In the genomic region with DNA sequence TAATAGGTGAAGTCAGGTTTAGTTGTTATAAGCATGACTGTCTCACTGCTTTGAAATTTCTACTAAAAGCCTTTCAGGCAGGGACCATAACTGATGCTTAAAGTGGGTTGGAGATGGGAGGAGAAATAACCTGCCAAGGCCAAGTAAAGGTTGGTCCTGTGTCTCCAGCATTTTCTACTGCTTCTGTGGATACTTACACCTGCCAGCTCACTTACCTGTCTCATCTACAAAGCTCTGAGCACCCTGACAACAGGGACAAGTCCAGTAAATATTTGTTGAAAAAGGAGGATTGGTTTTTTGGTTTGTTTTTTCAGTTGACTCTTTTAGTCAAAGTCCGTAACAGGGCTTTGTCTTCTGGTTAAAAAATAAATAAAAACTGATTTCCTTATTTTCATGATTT, we compare ENCODE assay signal across 11 cellular contexts. TPM values are rescaled to one million over a fixed set of nuclear protein-coding genes. Genes with fewer than 3 reads are reported as not detected.
A peak's percentile ranks its signal among the peaks of the same experiment; 100 is the strongest.
DNase-seq lines count a peak whose midpoint lies in the region; ATAC-seq and TF ChIP-seq lines count a peak whose summit lies in the region.
"Had no signal": no experiment of that assay in that cellular context is flagged by ENCODE, and none has a peak within 500 bp of the region (broad histone marks: within the 10 kb centered on the region; RNA-seq: fewer than 3 reads in every experiment).

No MANE protein-coding gene starts in this region.

- H3K18ac ChIP-seq in mesenchymal stem cell (ENCODE audit: low read depth in 1 of 2, low read length in 2 of 2), result no peak overlapping the region

- H2BK15ac ChIP-seq in mesenchymal stem cell (ENCODE audit: low read depth, poor library complexity, severe bottlenecking), result no peak overlapping the region

- no peak for TF ChIP-seq CTCF in right atrium auricular region (IDR thresholded peaks at IDR 0.05)

- ATAC-seq in GM21529 (IDR thresholded peaks at IDR 0.05; ENCODE audit: unreplicated experiment) (peak; percentile 16), HG03378 (IDR thresholded peaks at IDR 0.05; ENCODE audit: unreplicated experiment) (peak; percentile 9)
- ATAC-seq: K562 had no signal

- H2AFZ ChIP-seq in mesenchymal stem cell (ENCODE audit: low read depth, low read length), result no peak overlapping the region

- H3K79me1 ChIP-seq in mesenchymal stem cell (replicated peaks; ENCODE audit: low read length, poor library complexity, severe bottlenecking), result peaks cover 36% of the 10 kb centered on the region

- H2AK5ac ChIP-seq in mesenchymal stem cell (ENCODE audit: low read length, severe bottlenecking), result peak overlapping the region; percentile 15

- no peak overlapping the region for H2BK120ac ChIP-seq in mesenchymal stem cell (ENCODE audit: low read depth, low read length)

- WGBS in mesenchymal stem cell, result no CpG with 5 or more reads among the region's 1 CpG

- H3K27me3 ChIP-seq in mesenchymal stem cell (ENCODE audit: control insufficient read depth in 1 of 2, insufficient read depth in 1 of 2, low read length in 2 of 2) (no peaks in the 10 kb centered on the region), right atrium auricular region (no peaks in the 10 kb centered on the region)

- no peak overlapping the region for H3K4ac ChIP-seq in mesenchymal stem cell (ENCODE audit: low read depth in 1 of 2, low read length in 2 of 2)

- H3K4me3 ChIP-seq in GM08714 (ENCODE audit: low read length), result peak overlapping the region; percentile 14; the same call in 1 of the 2 replicates
- H3K4me3 ChIP-seq in mesenchymal stem cell (ENCODE audit: insufficient read depth in 1 of 2, low read depth in 1 of 2, low read length in 2 of 2), result no peak overlapping the region
- no peak overlapping the region for H3K4me3 ChIP-seq in right atrium auricular region
- H3K4me3 ChIP-seq: K562 had no signal

- peak overlapping the region; percentile 28 for H3K9ac ChIP-seq in mesenchymal stem cell (ENCODE audit: low read length)

- H3K14ac ChIP-seq in mesenchymal stem cell (ENCODE audit: low read length in 2 of 2), result no peak overlapping the region

- no peak overlapping the region for H3K23ac ChIP-seq in mesenchymal stem cell (ENCODE audit: low read length in 2 of 2)

- H2BK5ac ChIP-seq in mesenchymal stem cell (ENCODE audit: low read depth, low read length, poor library complexity, severe bottlenecking), result no peak overlapping the region

- no peak overlapping the region for H3K4me2 ChIP-seq in mesenchymal stem cell (ENCODE audit: low read length, poor library complexity, severe bottlenecking)

- H3K27ac ChIP-seq in mesenchymal stem cell (ENCODE audit: low read length, poor library complexity, severe bottlenecking) (peak overlapping the region; percentile 27), right atrium auricular region (no peak overlapping the region)

- no peak for DNase-seq in mesenchymal stem cell
- no peak for DNase-seq in activated T-cell treated with anti-CD3 and anti-CD28 coated beads for 4 hours
- no peak for DNase-seq in stimulated activated CD4-positive, alpha-beta T cell treated with anti-CD3 and anti-CD28 coated beads, Interleukin-2, amount 100 ng/mL, for 48 hours
- DNase-seq in central memory CD4-positive, alpha-beta T cell, result no peak
- no peak for DNase-seq in right atrium auricular region (ENCODE audit: low spot score)
- DNase-seq: activated naive CD4-positive, alpha-beta T cell treated with anti-CD3 and anti-CD28 coated beads for 36 hours; GOT3 had no signal

- H3K9me3 ChIP-seq in mesenchymal stem cell (ENCODE audit: control insufficient read depth, low read length), result no peaks in the 10 kb centered on the region
- H3K9me3 ChIP-seq in right atrium auricular region, result no peaks in the 10 kb centered on the region

- no peak overlapping the region for H4K8ac ChIP-seq in mesenchymal stem cell (ENCODE audit: low read length)

- no peak overlapping the region for H2BK12ac ChIP-seq in mesenchymal stem cell (ENCODE audit: low read length in 2 of 2)

- H3K4me1 ChIP-seq in mesenchymal stem cell (ENCODE audit: control insufficient read depth, insufficient read depth, low read depth, low read length), result peaks cover 5% of the 10 kb centered on the region
- peaks cover 0 to 13% of the 10 kb centered on the region in 2 donors for H3K4me1 ChIP-seq in right atrium auricular region

- H3K36me3 ChIP-seq in mesenchymal stem cell (ENCODE audit: control insufficient read depth in 1 of 2, insufficient read depth in 2 of 2, low read depth in 1 of 2, low read length in 2 of 2) (peaks cover 15 to 27% of the 10 kb centered on the region in 2 experiments), right atrium auricular region (peaks cover 13% of the 10 kb centered on the region)

- H4K91ac ChIP-seq in mesenchymal stem cell (ENCODE audit: low read length), result no peak overlapping the region

RNA-seq across cellular contexts. Expression of a gene that starts 38.6 kb away (rescaled TPM):
- 26.5 TPM for polyA plus RNA-seq in mesenchymal stem cell (2013, experiment 1 of 2)
- 26.7 TPM for polyA plus RNA-seq in mesenchymal stem cell (2013, experiment 2 of 2)
- 10 to 100 TPM; 41.1 to 45.0 TPM for total RNA-seq in right atrium auricular region
